13 cellular contexts compared by ENCODE assay signal in genomic region chr1:109913360-109913879, GRCh38. TPM values are rescaled to one million over a fixed set of nuclear protein-coding genes. Genes with fewer than 3 reads are reported as not detected.
DNase-seq lines count a peak whose midpoint lies in the region; ATAC-seq, FAIRE-seq and TF ChIP-seq lines count a peak whose summit lies in the region.
"Had no signal": no experiment of that assay in that cellular context is flagged by ENCODE, and none has a peak within 500 bp of the region (broad histone marks: within the 10 kb centered on the region; RNA-seq: fewer than 3 reads in every experiment).

No MANE protein-coding gene starts in this region.

- no peaks in the 10 kb centered on the region for H3K9me3 Mint-ChIP-seq in activated naive CD4-positive, alpha-beta T cell treated with anti-CD3 and anti-CD28 coated beads, Interleukin-2, amount 10 ng/mL, durations not matched to agents 7 days and 5 days

- H3K27ac ChIP-seq in K562 (ENCODE audit: extremely low read depth, low read depth, low read length) (no peak overlapping the region), lower lobe of right lung (peak overlapping the region; percentile 76), transverse colon (peak overlapping the region; percentile 77 to 88 (median 82))
- H3K27ac ChIP-seq: BLaER1 had no signal

- H3K4me3 ChIP-seq in K562 (no peak overlapping the region), lower lobe of right lung (peak overlapping the region; percentile 71), transverse colon (peak overlapping the region in 3 of 4 donors; percentile 41 to 69 (median 63))
- H3K4me3 ChIP-seq: BLaER1 had no signal

- ATAC-seq in K562 (no peak), lower lobe of right lung (no peak), GM19023 (IDR thresholded peaks at IDR 0.05; ENCODE audit: unreplicated experiment) (no peak)

- H3K4me2 ChIP-seq in K562 (ENCODE audit: insufficient read depth, low read length) = no peak overlapping the region
- H3K4me2 ChIP-seq: BLaER1 had no signal

- H3K36me3 ChIP-seq in K562 (ENCODE audit: control insufficient read depth, insufficient read depth, low read length) = peaks cover 24% of the 10 kb centered on the region
- peaks cover 42% of the 10 kb centered on the region for H3K36me3 ChIP-seq in lower lobe of right lung
- H3K36me3 ChIP-seq in transverse colon = peaks cover 0 to 11% (median 0%) of the 10 kb centered on the region in 4 donors
- H3K36me3 ChIP-seq: BLaER1 had no signal

- H3K27me3 ChIP-seq in K562 (ENCODE audit: control insufficient read depth in 2 of 2, insufficient read depth in 2 of 2, low read length in 2 of 2) = no peaks in the 10 kb centered on the region
- no peaks in the 10 kb centered on the region for H3K27me3 ChIP-seq in lower lobe of right lung (ENCODE audit: low read depth)
- H3K27me3 ChIP-seq in transverse colon = peaks cover 5% of the 10 kb centered on the region

- peak overlapping the region in 1 of 2 experiments; percentile 18; a peak in 1 of 4 replicates for H3K9ac ChIP-seq in K562 (ENCODE audit: insufficient read depth in 1 of 2, low read depth in 2 of 2, low read length in 2 of 2)
- H3K9ac ChIP-seq: BLaER1 had no signal

- peak overlapping the region; percentile 46 for H3K27ac Mint-ChIP-seq in activated naive CD4-positive, alpha-beta T cell treated with anti-CD3 and anti-CD28 coated beads, Interleukin-2, amount 10 ng/mL, durations not matched to agents 7 days and 5 days

- CTCF ChIA-PET in activated naive CD4-positive, alpha-beta T cell treated with anti-CD3 and anti-CD28 coated beads, Interleukin-2, amount 10 ng/mL, durations not matched to agents 7 days and 5 days (lab: Charles Lee) = interaction anchor here (1.4 to 3.7 kb wide), 3 partner anchors 71 to 137 kb away, joined by 6 to 16 read pairs (median 7); partner anchors contain the start of gene AHCYL1
- CTCF ChIA-PET in K562 (lab: Yijun Ruan, JAX; ENCODE audit: low intra/inter-chr PET ratio) = no interaction called here

- peaks cover 40 to 52% of the 10 kb centered on the region in 2 experiments for H3K4me1 ChIP-seq in K562 (replicated peaks in 1 of 2; ENCODE audit: control insufficient read depth in 2 of 2, insufficient read depth in 2 of 2, low read length in 2 of 2)
- peaks cover 64% of the 10 kb centered on the region for H3K4me1 ChIP-seq in lower lobe of right lung
- H3K4me1 ChIP-seq in transverse colon = peaks cover 0 to 39% (median 25%) of the 10 kb centered on the region in 4 donors

- H4K20me1 ChIP-seq in K562 (replicated peaks; ENCODE audit: control insufficient read depth, insufficient read depth, low read length) = no peaks in the 10 kb centered on the region
- H4K20me1 ChIP-seq: BLaER1 had no signal

- FAIRE-seq in K562 (lab: Jason Lieb, UNC) = no peak

- POLR2A ChIA-PET in K562 (lab: Yijun Ruan, JAX) = interaction anchor here (0.6 to 2.4 kb wide), 7 partner anchors 9 to 412 kb away, joined by 3 to 11 read pairs (median 3); no protein-coding TSS in a partner anchor

- WGBS in K562 (ENCODE audit: insufficient coverage, low coverage, missing lambda C conversion rate) = 82% methylated on average over 1 of the region's 1 CpG
- 79% methylated on average over 1 of the region's 1 CpG; no CpG with 5 or more reads in 1 of the 2 donors for WGBS in transverse colon (ENCODE audit: low coverage in 1 of 2), 2 donors

- H3K36me3 Mint-ChIP-seq in activated naive CD4-positive, alpha-beta T cell treated with anti-CD3 and anti-CD28 coated beads, Interleukin-2, amount 10 ng/mL, durations not matched to agents 7 days and 5 days = peaks cover 43% of the 10 kb centered on the region

- no peak for TF ChIP-seq POLR2A in K562 (conservative IDR thresholded peaks at IDR 0.05)
- no peak for TF ChIP-seq POLR2A in transverse colon (IDR thresholded peaks at IDR 0.05)

- no peaks in the 10 kb centered on the region for H3K9me1 ChIP-seq in K562 (ENCODE audit: control insufficient read depth, insufficient read depth, low read length)

- no peak for TF ChIP-seq CTCF in K562 (IDR thresholded peaks at IDR 0.05 in 2 of 3, conservative IDR thresholded peaks at IDR 0.05 in 1 of 3; ENCODE audit: insufficient read depth in 2 of 3, low read depth in 1 of 3, low read length in 3 of 3)
- no peak for TF ChIP-seq CTCF in lower lobe of right lung (IDR thresholded peaks at IDR 0.05)
- TF ChIP-seq CTCF in transverse colon (IDR thresholded peaks at IDR 0.05) = no peak

- TF ChIP-seq EP300 in K562 (IDR thresholded peaks at IDR 0.05; ENCODE audit: low read length) (no peak), transverse colon (IDR thresholded peaks at IDR 0.05; ENCODE audit: low read depth) (no peak)

- TF ChIP-seq RAD21 in K562 (CRISPR knock-in tag; conservative IDR thresholded peaks at IDR 0.05 in 1 of 2, IDR thresholded peaks at IDR 0.05 in 1 of 2) = no peak

- H3K4me3 Mint-ChIP-seq in activated naive CD4-positive, alpha-beta T cell treated with anti-CD3 and anti-CD28 coated beads, Interleukin-2, amount 10 ng/mL, durations not matched to agents 7 days and 5 days = peak overlapping the region; percentile 86

- H3K9me3 ChIP-seq in K562 (replicated peaks; ENCODE audit: control insufficient read depth, insufficient read depth, low read depth, low read length) (no peaks in the 10 kb centered on the region), lower lobe of right lung (no peaks in the 10 kb centered on the region), transverse colon (no peaks in the 10 kb centered on the region)
- H3K9me3 ChIP-seq: BLaER1 had no signal

- H3K79me2 ChIP-seq in K562 (ENCODE audit: control insufficient read depth, insufficient read depth, low read length) = peaks cover 21% of the 10 kb centered on the region

- intact Hi-C loops in K562 (cut with micrococcal nuclease) (no loop called here), lower lobe of right lung (cut with DNase I) (loop anchor here (10.0 kb wide), 1 partner anchor 61 kb away; no protein-coding TSS in a partner anchor), transverse colon (cut with DNase I; ENCODE audit: low total_unique reads) (no loop called here)

- H2AFZ ChIP-seq in K562 (ENCODE audit: low read depth, low read length) = no peak overlapping the region

- DNase-seq in activated naive CD4-positive, alpha-beta T cell treated with anti-CD3 and anti-CD28 coated beads, Interleukin-2, amount 10 ng/mL, durations not matched to agents 7 days and 5 days = no peak
- DNase-seq in activated naive CD4-positive, alpha-beta T cell (lab: John Stamatoyannopoulos, UW) = no peak
- DNase-seq in K562 (ENCODE audit: extremely low read depth in 1 of 4, low spot score in 3 of 4) (no peak), lower lobe of right lung (no peak), transverse colon (no peak), C1 segment of cervical spinal cord (lab: John Stamatoyannopoulos, UW) (no peak), NCI-H1092 treated with DMSO at 0.1 percent for 48 hours (lab: John Stamatoyannopoulos, UW) (no peak)
- DNase-seq: activated effector memory CD4-positive, alpha-beta T cell treated with anti-CD3 and anti-CD28 coated beads, Interleukin-2, amount 50 U/mL, for 16 hours; midbrain; NCI-H345; stimulated activated CD4-positive, alpha-beta T cell treated with anti-CD3 and anti-CD28 coated beads, Interleukin-1b, Interleukin-23, amount 100 ng/mL, for 48 hours had no signal

- peaks cover 57% of the 10 kb centered on the region for H3K4me1 Mint-ChIP-seq in activated naive CD4-positive, alpha-beta T cell treated with anti-CD3 and anti-CD28 coated beads, Interleukin-2, amount 10 ng/mL, durations not matched to agents 7 days and 5 days

- in situ Hi-C loops in K562 (cut with MboI) (no loop called here), transverse colon (cut with MboI; ENCODE audit: low pct_ligation_motif_present in 1 of 4, low pct_unique_long_range_greater_than_20kb in 1 of 4, low sequenced_read_pairs in 3 of 4) (loop anchor here in 1 of 4 donors (25.0 kb wide), 1 partner anchor 126 kb away; no protein-coding TSS in a partner anchor)

- BruUV-seq in K562 (replicated peaks; lab: Mats Ljungman, UMichigan) = no TSS peak

- H3K27me3 Mint-ChIP-seq in activated naive CD4-positive, alpha-beta T cell treated with anti-CD3 and anti-CD28 coated beads, Interleukin-2, amount 10 ng/mL, durations not matched to agents 7 days and 5 days = peaks cover 42% of the 10 kb centered on the region

TF ChIP-seq in K562, 482 proteins besides CTCF, POLR2A, EP300 and RAD21:
- TF ChIP-seq SP2 (IDR thresholded peaks at IDR 0.05; ENCODE audit: extremely low read depth, low read depth, low read length, poor library complexity, severe bottlenecking) (no peak), ZBTB7A (IDR thresholded peaks at IDR 0.05; ENCODE audit: borderline replicate concordance, control insufficient read depth, low read depth, low read length) (0 out of 2 replicates have a peak, but pooled peaks have one; percentile 9)

RNA-seq across cellular contexts. Expression of gene CSF1, which starts 2.8 kb away (rescaled TPM):
- total RNA-seq in K562 (2011; cell fraction: chromatin; rRNA removed; ENCODE audit: low replicate concordance) = 11.8 and 30.8 TPM in 2 replicates
- 17.2 and 24.8 TPM in 2 replicates for total RNA-seq in K562 (2011; cell fraction: nucleolus; rRNA removed)
- total RNA-seq in K562 (2011; cell fraction: nucleoplasm; rRNA removed) = 16.3 and 18.2 TPM in 2 replicates
- total RNA-seq in K562 (2014; rRNA removed) = 2.8 and 5.9 TPM in 2 replicates
- 1.6 TPM in 2 replicates for total RNA-seq in K562 (2014; rRNA removed; fragmentation: Illumina TruSeq; extraction: Trizol)
- total RNA-seq in K562 (2015; rRNA removed; fragmentation: Illumina TruSeq; extraction: Trizol) = 2.4 and 3.4 TPM in 2 replicates
- 6.7 and 6.8 TPM in 2 replicates for total RNA-seq in K562 (2021)
- polyA plus RNA-seq in K562 (2011; rRNA removed) = 6.9 and 11.8 TPM in 2 replicates
- polyA plus RNA-seq in K562 (2011; cell fraction: cytosol; rRNA removed) = 4.6 and 12.6 TPM in 2 replicates
- 12.5 and 39.9 TPM in 2 replicates for polyA plus RNA-seq in K562 (2011; cell fraction: nucleus; rRNA removed)
- polyA plus RNA-seq in K562 (2012) = 4.7 and 8.6 TPM in 2 replicates
- 3.8 and 4.8 TPM in 2 replicates for polyA plus RNA-seq in K562 (2014; fragmentation: Illumina TruSeq; extraction: Trizol)
- polyA plus RNA-seq in K562 (2014; fragmentation: Nextera tagmentation; extraction: Ambion mirVana) = under 1 TPM; 0.18 to 0.23 TPM
- 2.7 and 4.3 TPM in 2 replicates for polyA plus RNA-seq in K562 (2014; rRNA removed)
- 3.9 and 8.8 TPM in 2 replicates for polyA minus RNA-seq in K562 (2011; rRNA and poly(A)+ RNA removed)
- 8.5 and 11.6 TPM in 2 replicates for polyA minus RNA-seq in K562 (2011; cell fraction: cytosol; rRNA and poly(A)+ RNA removed)
- polyA minus RNA-seq in K562 (2011; cell fraction: nucleus; rRNA and poly(A)+ RNA removed) = 5.1 and 13.7 TPM in 2 replicates
- 64.3 TPM for total RNA-seq in lower lobe of right lung
- total RNA-seq in transverse colon = 10 to 100 TPM in 3 of 4 donors, 1 to 10 TPM in 1; 9.7 to 63.1 (median 14.4) TPM
